14 cellular contexts compared by ENCODE assay signal in genomic region chr19:40607311-40607871, GRCh38. TPM values are rescaled to one million over a fixed set of nuclear protein-coding genes. Genes with fewer than 3 reads are reported as not detected.
A peak's percentile ranks its signal among the peaks of the same experiment; 100 is the strongest.
DNase-seq lines count a peak whose midpoint lies in the region; ATAC-seq and TF ChIP-seq lines count a peak whose summit lies in the region.
"Had no signal": no experiment of that assay in that cellular context is flagged by ENCODE, and none has a peak within 500 bp of the region (broad histone marks: within the 10 kb centered on the region; RNA-seq: fewer than 3 reads in every experiment).

No MANE protein-coding gene starts in this region.

- POLR2A ChIA-PET in CD4-positive, alpha-beta memory T cell (lab: Charles Lee; ENCODE audit: partially characterized antibody): interaction anchor here (0.7 to 5.9 kb wide), 4 partner anchors 7 to 192 kb away, joined by 3 to 94 read pairs (median 3); no protein-coding TSS in a partner anchor

- H3K27me3 ChIP-seq in CD4-positive, alpha-beta memory T cell (ENCODE audit: insufficient read depth, low read length): no peaks in the 10 kb centered on the region
- H3K27me3 ChIP-seq in MG63: no peaks in the 10 kb centered on the region

- no peaks in the 10 kb centered on the region for H3K36me3 ChIP-seq in CD4-positive, alpha-beta memory T cell (ENCODE audit: insufficient read depth, low read length)
- peaks cover 6% of the 10 kb centered on the region for H3K36me3 ChIP-seq in MG63
- H3K36me3 ChIP-seq: spleen had no signal

- no peak overlapping the region for H3K4me3 ChIP-seq in CD4-positive, alpha-beta memory T cell (ENCODE audit: low read length in 2 of 2)
- no peak overlapping the region for H3K4me3 ChIP-seq in MG63
- H3K4me3 ChIP-seq: dorsolateral prefrontal cortex, spleen had no signal

- H3K4me3 Mint-ChIP-seq in CD4-positive, alpha-beta memory T cell: peak overlapping the region in 6 of 8 donors; percentile 15 to 92 (median 63)
- no peak overlapping the region for H3K4me3 Mint-ChIP-seq in dendritic cell treated with granulocyte-macrophage colony-stimulating factor and Interleukin-4, amounts not matched to agents 40 ng/mL and 50 ng/mL, for 4 days
- H3K4me3 Mint-ChIP-seq in nephron: peak overlapping the region in 2 of 3 experiments; percentile 50 to 67
- no peak overlapping the region for H3K4me3 Mint-ChIP-seq in activated CD8-positive, alpha-beta memory T cell treated with anti-CD3 and anti-CD28 coated beads, Interleukin-2, amount 10 ng/mL, durations not matched to agents 7 days and 5 days

- no peak for TF ChIP-seq CTCF in nephron (IDR thresholded peaks at IDR 0.05; ENCODE audit: unreplicated experiment in 3 of 3)

- H3K27ac ChIP-seq in CD4-positive, alpha-beta memory T cell (ENCODE audit: low read depth, low read length): no peak overlapping the region
- H3K27ac ChIP-seq: dorsolateral prefrontal cortex, WERI-Rb-1 had no signal

- peaks cover 41 to 98% (median 67%) of the 10 kb centered on the region in 4 donors for H3K4me1 Mint-ChIP-seq in CD4-positive, alpha-beta memory T cell
- H3K4me1 Mint-ChIP-seq in dendritic cell treated with granulocyte-macrophage colony-stimulating factor and Interleukin-4, amounts not matched to agents 40 ng/mL and 50 ng/mL, for 4 days (ENCODE audit: low read depth): peaks cover 90% of the 10 kb centered on the region
- H3K4me1 Mint-ChIP-seq in nephron: peaks cover 50% of the 10 kb centered on the region
- H3K4me1 Mint-ChIP-seq in activated CD8-positive, alpha-beta memory T cell treated with anti-CD3 and anti-CD28 coated beads, Interleukin-2, amount 10 ng/mL, durations not matched to agents 7 days and 5 days: peaks cover 58% of the 10 kb centered on the region

- intact Hi-C loops in CD4-positive, alpha-beta memory T cell (cut with micrococcal nuclease): no loop called here
- intact Hi-C loops in dendritic cell treated with granulocyte-macrophage colony-stimulating factor and Interleukin-4, amounts not matched to agents 40 ng/mL and 50 ng/mL, for 4 days (cut with micrococcal nuclease): no loop called here

- DNase-seq in CD4-positive, alpha-beta memory T cell: no peak
- DNase-seq in HT-29 (ENCODE audit: low spot score) (peak; percentile 85), left lobe of liver (ENCODE audit: low spot score) (no peak), MG63 (no peak), NK-92 (lab: John Stamatoyannopoulos, UW; ENCODE audit: unreplicated experiment) (no peak)
- no peak for DNase-seq in activated CD8-positive, alpha-beta memory T cell treated with anti-CD3 and anti-CD28 coated beads, Interleukin-2, amount 10 ng/mL, durations not matched to agents 7 days and 5 days
- DNase-seq: dorsolateral prefrontal cortex, head of caudate nucleus, midbrain, NCI-H2081, spleen, WERI-Rb-1 had no signal

- peak overlapping the region in 6 of 7 donors; percentile 48 to 96 (median 78) for H3K27ac Mint-ChIP-seq in CD4-positive, alpha-beta memory T cell
- peak overlapping the region; percentile 17 for H3K27ac Mint-ChIP-seq in dendritic cell treated with granulocyte-macrophage colony-stimulating factor and Interleukin-4, amounts not matched to agents 40 ng/mL and 50 ng/mL, for 4 days
- peak overlapping the region in 1 of 3 experiments; percentile 75 for H3K27ac Mint-ChIP-seq in nephron
- H3K27ac Mint-ChIP-seq in activated CD8-positive, alpha-beta memory T cell treated with anti-CD3 and anti-CD28 coated beads, Interleukin-2, amount 10 ng/mL, durations not matched to agents 7 days and 5 days: no peak overlapping the region

- H3K27me3 Mint-ChIP-seq in CD4-positive, alpha-beta memory T cell: no peaks in the 10 kb centered on the region
- peaks cover 81% of the 10 kb centered on the region for H3K27me3 Mint-ChIP-seq in dendritic cell treated with granulocyte-macrophage colony-stimulating factor and Interleukin-4, amounts not matched to agents 40 ng/mL and 50 ng/mL, for 4 days
- H3K27me3 Mint-ChIP-seq in nephron (ENCODE audit: low read depth): peaks cover 36% of the 10 kb centered on the region
- H3K27me3 Mint-ChIP-seq in activated CD8-positive, alpha-beta memory T cell treated with anti-CD3 and anti-CD28 coated beads, Interleukin-2, amount 10 ng/mL, durations not matched to agents 7 days and 5 days: peaks cover 4% of the 10 kb centered on the region

- no peak for ATAC-seq in activated CD8-positive, alpha-beta memory T cell treated with anti-CD3 and anti-CD28 coated beads, Interleukin-2, amount 10 ng/mL, durations not matched to agents 7 days and 5 days
- ATAC-seq in left lobe of liver: no peak

- peaks cover 0 to 4% of the 10 kb centered on the region in 2 donors for H3K36me3 Mint-ChIP-seq in CD4-positive, alpha-beta memory T cell
- H3K36me3 Mint-ChIP-seq in dendritic cell treated with granulocyte-macrophage colony-stimulating factor and Interleukin-4, amounts not matched to agents 40 ng/mL and 50 ng/mL, for 4 days (ENCODE audit: low read depth): peaks cover 4% of the 10 kb centered on the region
- H3K36me3 Mint-ChIP-seq in nephron (ENCODE audit: low read depth): peaks cover 11% of the 10 kb centered on the region
- no peaks in the 10 kb centered on the region for H3K36me3 Mint-ChIP-seq in activated CD8-positive, alpha-beta memory T cell treated with anti-CD3 and anti-CD28 coated beads, Interleukin-2, amount 10 ng/mL, durations not matched to agents 7 days and 5 days

- no peaks in the 10 kb centered on the region for H3K9me3 ChIP-seq in CD4-positive, alpha-beta memory T cell (ENCODE audit: control insufficient read depth in 1 of 2, low read length in 2 of 2)
- H3K9me3 ChIP-seq in MG63: no peaks in the 10 kb centered on the region
- H3K9me3 ChIP-seq: spleen had no signal

- H3K9me3 Mint-ChIP-seq in CD4-positive, alpha-beta memory T cell: peaks cover 0 to 2% (median 0%) of the 10 kb centered on the region in 8 donors
- H3K9me3 Mint-ChIP-seq in dendritic cell treated with granulocyte-macrophage colony-stimulating factor and Interleukin-4, amounts not matched to agents 40 ng/mL and 50 ng/mL, for 4 days: no peaks in the 10 kb centered on the region
- H3K9me3 Mint-ChIP-seq in nephron: no peaks in the 10 kb centered on the region
- H3K9me3 Mint-ChIP-seq in activated CD8-positive, alpha-beta memory T cell treated with anti-CD3 and anti-CD28 coated beads, Interleukin-2, amount 10 ng/mL, durations not matched to agents 7 days and 5 days (ENCODE audit: low read depth): no peaks in the 10 kb centered on the region

- H3K4me1 ChIP-seq in CD4-positive, alpha-beta memory T cell (ENCODE audit: insufficient read depth, low read length): peaks cover 86% of the 10 kb centered on the region

- CTCF ChIA-PET in CD4-positive, alpha-beta memory T cell (lab: Charles Lee; ENCODE audit: partially characterized antibody): interaction anchor here (1.0 to 5.8 kb wide), 4 partner anchors 11 to 213 kb away, joined by 3 to 106 read pairs (median 24); no protein-coding TSS in a partner anchor
- CTCF ChIA-PET in activated CD8-positive, alpha-beta memory T cell treated with anti-CD3 and anti-CD28 coated beads, Interleukin-2, amount 10 ng/mL, durations not matched to agents 7 days and 5 days (lab: Charles Lee): interaction anchor here (0.8 to 8.8 kb wide), 3 partner anchors 9 to 142 kb away, joined by 3 to 88 read pairs (median 4); partner anchors contain the start of gene BLVRB

RNA-seq across cellular contexts. Expression of gene LTBP4, which starts 6.2 kb away (rescaled TPM):
- 100 to 1,000 TPM; 157 to 158 TPM for total RNA-seq in CD4-positive, alpha-beta memory T cell
- 10 to 100 TPM; 26.0 to 49.4 TPM for polyA plus RNA-seq in CD4-positive, alpha-beta memory T cell
- total RNA-seq in HT-29 (2014; rRNA removed; shearing (Covaris generic)): 42.1 and 56.7 TPM in 2 replicates
- 10 to 100 TPM; 42.8 to 75.9 TPM for total RNA-seq in activated CD8-positive, alpha-beta memory T cell treated with anti-CD3 and anti-CD28 coated beads, Interleukin-2, amount 10 ng/mL, durations not matched to agents 7 days and 5 days
- total RNA-seq in left lobe of liver: 41.6 TPM
- 12.9 and 26.5 TPM in 2 replicates for total RNA-seq in MG63 (2014; rRNA removed; shearing (Covaris generic); ENCODE audit: low replicate concordance)

RNA-seq across cellular contexts. Expression of gene SHKBP1, which starts 30.7 kb away (rescaled TPM):
- 100 to 1,000 TPM; 167 to 170 TPM for total RNA-seq in CD4-positive, alpha-beta memory T cell
- polyA plus RNA-seq in CD4-positive, alpha-beta memory T cell: 100 to 1,000 TPM; 137 to 155 TPM
- total RNA-seq in HT-29 (2014; rRNA removed; shearing (Covaris generic)): 128 and 142 TPM in 2 replicates
- 100 to 1,000 TPM; 135 to 153 TPM for total RNA-seq in activated CD8-positive, alpha-beta memory T cell treated with anti-CD3 and anti-CD28 coated beads, Interleukin-2, amount 10 ng/mL, durations not matched to agents 7 days and 5 days
- 15.2 TPM for total RNA-seq in left lobe of liver
- total RNA-seq in MG63 (2014; rRNA removed; shearing (Covaris generic); ENCODE audit: low replicate concordance): 61.7 and 105 TPM in 2 replicates

Comparison
In these comparisons a context has a peak if more than half of its experiments do, and no peak if none do; other contexts are left out.
1. H3K4me3 Mint-ChIP-seq: peak in CD4-positive, alpha-beta memory T cell (6 of 8) and nephron (2 of 3); none in dendritic cell treated with granulocyte-macrophage colony-stimulating factor and Interleukin-4, amounts not matched to agents 40 ng/mL and 50 ng/mL, for 4 days (single experiment) and activated CD8-positive, alpha-beta memory T cell treated with anti-CD3 and anti-CD28 coated beads, Interleukin-2, amount 10 ng/mL, durations not matched to agents 7 days and 5 days (single experiment).